Comparison of ENCODE assay signal across 10 cellular contexts in the genomic region with DNA sequence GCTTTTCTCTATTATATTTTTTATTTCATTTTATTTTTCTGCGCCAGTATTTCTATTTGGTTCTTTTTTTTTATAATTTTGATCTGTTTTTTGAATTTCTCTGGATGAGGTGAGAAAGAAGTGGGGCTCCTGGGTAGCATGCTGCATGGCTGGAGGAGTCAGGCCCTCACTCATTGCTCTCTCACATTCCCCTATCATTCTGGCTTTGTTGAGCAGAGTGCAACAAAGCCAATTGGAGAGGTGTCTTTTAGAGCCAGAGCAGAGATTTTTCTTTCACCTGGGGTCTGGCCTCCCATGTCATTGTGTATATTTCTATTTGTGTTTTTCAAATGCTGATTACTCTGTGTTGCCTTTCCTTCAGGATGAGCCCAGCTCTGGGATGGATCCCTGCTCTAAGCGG.
"Had no signal": no experiment of that assay in that cellular context is flagged by ENCODE, and none has a peak within 500 bp of the region (broad histone marks: within the 10 kb centered on the region; RNA-seq: fewer than 3 reads in every experiment).

No MANE protein-coding gene starts in this region.

- H3K27ac Mint-ChIP-seq: HFFc6, IgD-negative memory B cell had no signal

- H3K4me3 Mint-ChIP-seq: HFFc6, IgD-negative memory B cell had no signal

- H3K36me3 Mint-ChIP-seq: IgD-negative memory B cell had no signal

- FAIRE-seq: H54, HepG2 had no signal

- H3K36me3 ChIP-seq: HAP-1 had no signal

- H3K4me3 ChIP-seq: HAP-1 had no signal

- ATAC-seq: HCT116, HepG2 had no signal

- H3K9ac ChIP-seq: KMS-11 had no signal

- H3K9me3 ChIP-seq: HAP-1 had no signal

- H3K27ac ChIP-seq: HL-60, KMS-11 had no signal

- H3K4me2 ChIP-seq: KMS-11 had no signal

- H3K4me1 Mint-ChIP-seq: IgD-negative memory B cell had no signal

- H3K27me3 Mint-ChIP-seq: IgD-negative memory B cell had no signal

- DNase-seq: GOT3, HFFc6, KBM-7 had no signal
